9 cellular contexts compared by ENCODE assay signal in genomic region chr22:33922268-33922667, GRCh38. TPM values are rescaled to one million over a fixed set of nuclear protein-coding genes. Genes with fewer than 3 reads are reported as not detected.
A peak's percentile ranks its signal among the peaks of the same experiment; 100 is the strongest.
DNase-seq lines count a peak whose midpoint lies in the region; ATAC-seq and TF ChIP-seq lines count a peak whose summit lies in the region.
"Had no signal": no experiment of that assay in that cellular context is flagged by ENCODE, and none has a peak within 500 bp of the region (broad histone marks: within the 10 kb centered on the region; RNA-seq: fewer than 3 reads in every experiment).

No MANE protein-coding gene starts in this region.

- H3K4me1 Mint-ChIP-seq in activated naive CD4-positive, alpha-beta T cell treated with anti-CD3 and anti-CD28 coated beads for 36 hours (ENCODE audit: low read depth) = peaks cover 19% of the 10 kb centered on the region

- H3K9me3 ChIP-seq in AG04450 (ENCODE audit: control insufficient read depth, insufficient read depth, low read length) (no peaks in the 10 kb centered on the region; the same call in 1 of the 2 replicates), HAP-1 (no peaks in the 10 kb centered on the region), right cardiac atrium (ENCODE audit: control insufficient read depth, low read length) (no peaks in the 10 kb centered on the region), psoas muscle (no peaks in the 10 kb centered on the region)

- H3K4me1 ChIP-seq in HAP-1 (peaks cover 16% of the 10 kb centered on the region), right cardiac atrium (ENCODE audit: control insufficient read depth, insufficient read depth, low read length) (no peaks in the 10 kb centered on the region), psoas muscle (peaks cover 33% of the 10 kb centered on the region)

- no peaks in the 10 kb centered on the region for H3K9me3 Mint-ChIP-seq in activated naive CD4-positive, alpha-beta T cell treated with anti-CD3 and anti-CD28 coated beads for 36 hours

- intact Hi-C loops in activated naive CD4-positive, alpha-beta T cell treated with anti-CD3 and anti-CD28 coated beads for 36 hours (cut with micrococcal nuclease) = loop anchor here (2.0 to 10.0 kb wide), 3 partner anchors 189 to 1233 kb away; no protein-coding TSS in a partner anchor
- intact Hi-C loops in right cardiac atrium (cut with DNase I) = loop anchor here in 3 of 4 donors (5.0 to 10.0 kb wide), 2 partner anchors 183 to 185 kb away; no protein-coding TSS in a partner anchor
- intact Hi-C loops in psoas muscle (cut with DNase I) = loop anchor here (2.0 to 10.0 kb wide), 4 partner anchors 165 to 620 kb away; no protein-coding TSS in a partner anchor

- in situ Hi-C loops in HAP-1 (cut with MboI; ENCODE audit: low sequenced_read_pairs) = loop anchor here (10.0 kb wide), 1 partner anchor 183 kb away; no protein-coding TSS in a partner anchor

- TF ChIP-seq CTCF in AG04450 (IDR thresholded peaks at IDR 0.05; ENCODE audit: low read depth, low read length) (no peak), psoas muscle (IDR thresholded peaks at IDR 0.05) (no peak)

- peaks cover 6% of the 10 kb centered on the region for H3K27me3 ChIP-seq in AG04450 (ENCODE audit: control insufficient read depth, insufficient read depth, low read length)
- H3K27me3 ChIP-seq in HAP-1 (ENCODE audit: low read depth) = no peaks in the 10 kb centered on the region
- H3K27me3 ChIP-seq in right cardiac atrium (ENCODE audit: control insufficient read depth, insufficient read depth) = no peaks in the 10 kb centered on the region
- no peaks in the 10 kb centered on the region for H3K27me3 ChIP-seq in psoas muscle (ENCODE audit: insufficient read depth in 3 of 3, low read length in 2 of 3)

- H3K4me3 Mint-ChIP-seq in activated naive CD4-positive, alpha-beta T cell treated with anti-CD3 and anti-CD28 coated beads for 36 hours = peak overlapping the region; percentile 42

- H3K4me3 ChIP-seq in AG04450 (ENCODE audit: low read depth, low read length) = peak overlapping the region; percentile 83
- peak overlapping the region; percentile 50 for H3K4me3 ChIP-seq in HAP-1
- H3K4me3 ChIP-seq in right cardiac atrium (ENCODE audit: low read length) = peak overlapping the region; percentile 63
- peak overlapping the region; percentile 69 for H3K4me3 ChIP-seq in psoas muscle

- H3K27ac ChIP-seq in AG04450 (ENCODE audit: low read depth, low read length) (peak overlapping the region; percentile 39), right cardiac atrium (ENCODE audit: low read length) (no peak overlapping the region), psoas muscle (peak overlapping the region; percentile 54)

- CTCF ChIA-PET in AG04450 (lab: Charles Lee) = interaction anchor here (0.8 to 3.1 kb wide), 12 partner anchors 12 to 1235 kb away, joined by 3 to 48 read pairs (median 5); no protein-coding TSS in a partner anchor
- CTCF ChIA-PET in activated naive CD4-positive, alpha-beta T cell treated with anti-CD3 and anti-CD28 coated beads for 36 hours (lab: Charles Lee) = interaction anchor here (1.3 kb wide), 1 partner anchor 188 kb away, joined by 10 read pairs; no protein-coding TSS in a partner anchor

- peaks cover 2% of the 10 kb centered on the region for H3K36me3 Mint-ChIP-seq in activated naive CD4-positive, alpha-beta T cell treated with anti-CD3 and anti-CD28 coated beads for 36 hours (ENCODE audit: low read depth)

- H3K36me3 ChIP-seq in HAP-1 (replicated peaks) (no peaks in the 10 kb centered on the region), psoas muscle (ENCODE audit: insufficient read depth in 1 of 2, low read depth in 1 of 2) (no peaks in the 10 kb centered on the region)

- WGBS in right cardiac atrium = under 1% methylated on average over 28 of the region's 28 CpGs
- WGBS in psoas muscle, 3 donors = 0 to 1% (median 0%) methylated on average over 28 of the region's 28 CpGs

- POLR2A ChIA-PET in AG04450 (lab: Yijun Ruan, JAX) = interaction anchor here (1.0 to 1.8 kb wide), 5 partner anchors 25 to 623 kb away, joined by 3 to 6 read pairs (median 4); no protein-coding TSS in a partner anchor

- ATAC-seq in right cardiac atrium (no peak), psoas muscle (peak in 1 of 4 donors; percentile 25), HG03196 (IDR thresholded peaks at IDR 0.05; ENCODE audit: unreplicated experiment) (no peak)
- ATAC-seq: HCT116 had no signal

- peaks cover 60% of the 10 kb centered on the region for H3K27me3 Mint-ChIP-seq in activated naive CD4-positive, alpha-beta T cell treated with anti-CD3 and anti-CD28 coated beads for 36 hours (ENCODE audit: low read depth)

- no peak overlapping the region for H3K27ac Mint-ChIP-seq in activated naive CD4-positive, alpha-beta T cell treated with anti-CD3 and anti-CD28 coated beads for 36 hours

- DNase-seq in AG04450 (ENCODE audit: low read depth, low spot score) = no peak
- peak; percentile 55 to 64 for DNase-seq in HAP-1 (ENCODE audit: low spot score in 2 of 2)
- peak; percentile 6 for DNase-seq in activated naive CD4-positive, alpha-beta T cell treated with anti-CD3 and anti-CD28 coated beads for 36 hours
- DNase-seq in right cardiac atrium = peak; percentile 34 to 66 (median 64)
- DNase-seq in psoas muscle = peak; percentile 19 to 60
- DNase-seq in HUDEP-2 (lab: John Stamatoyannopoulos, UW; ENCODE audit: unreplicated experiment in 76 of 76) = no peak
- no peak for DNase-seq in cortex of kidney (lab: John Stamatoyannopoulos, UW)

RNA-seq across cellular contexts. Expression of gene LARGE1, which starts 2.0 kb away (rescaled TPM):
- polyA plus RNA-seq in AG04450 (2011; rRNA removed) (8.4 and 9.9 TPM in 2 replicates), right cardiac atrium (23.8 TPM), psoas muscle (10 to 100 TPM; 14.9 to 91.6 (median 25.9) TPM)
- 22.7 and 27.9 TPM in 2 replicates for polyA minus RNA-seq in AG04450 (2011; rRNA and poly(A)+ RNA removed)
- total RNA-seq in activated naive CD4-positive, alpha-beta T cell treated with anti-CD3 and anti-CD28 coated beads for 36 hours = 1 to 10 TPM in 1 of 2 experiments, under 1 TPM in 1; 0.69 to 1.1 TPM
- total RNA-seq in right cardiac atrium (10 to 100 TPM; 57.6 to 100.0 (median 75.8) TPM), psoas muscle (10 to 100 TPM; 40.8 to 68.9 (median 56.0) TPM)

Comparison
In these comparisons a context has a peak if more than half of its experiments do, and no peak if none do; other contexts are left out.
1. DNase-seq: peak in HAP-1 (2 of 2), activated naive CD4-positive, alpha-beta T cell treated with anti-CD3 and anti-CD28 coated beads for 36 hours (single experiment), right cardiac atrium (3 of 3) and psoas muscle (2 of 2); none in AG04450 (single experiment), HUDEP-2 (0 of 76) and cortex of kidney (single experiment).
2. RNA of gene LARGE1, which starts 2.0 kb away (total RNA-seq): 57.6 to 100.0 TPM in right cardiac atrium and 40.8 to 68.9 TPM in psoas muscle; 0.69 to 1.1 TPM in activated naive CD4-positive, alpha-beta T cell treated with anti-CD3 and anti-CD28 coated beads for 36 hours; every median in the first group is over 10 times any median in the second.
3. Peak in every context shown above with its lines, with median percentiles within 50 percentile points of each other: H3K4me3 ChIP-seq.